Comparison of ENCODE assay signal across 8 cellular contexts in the genomic region with DNA sequence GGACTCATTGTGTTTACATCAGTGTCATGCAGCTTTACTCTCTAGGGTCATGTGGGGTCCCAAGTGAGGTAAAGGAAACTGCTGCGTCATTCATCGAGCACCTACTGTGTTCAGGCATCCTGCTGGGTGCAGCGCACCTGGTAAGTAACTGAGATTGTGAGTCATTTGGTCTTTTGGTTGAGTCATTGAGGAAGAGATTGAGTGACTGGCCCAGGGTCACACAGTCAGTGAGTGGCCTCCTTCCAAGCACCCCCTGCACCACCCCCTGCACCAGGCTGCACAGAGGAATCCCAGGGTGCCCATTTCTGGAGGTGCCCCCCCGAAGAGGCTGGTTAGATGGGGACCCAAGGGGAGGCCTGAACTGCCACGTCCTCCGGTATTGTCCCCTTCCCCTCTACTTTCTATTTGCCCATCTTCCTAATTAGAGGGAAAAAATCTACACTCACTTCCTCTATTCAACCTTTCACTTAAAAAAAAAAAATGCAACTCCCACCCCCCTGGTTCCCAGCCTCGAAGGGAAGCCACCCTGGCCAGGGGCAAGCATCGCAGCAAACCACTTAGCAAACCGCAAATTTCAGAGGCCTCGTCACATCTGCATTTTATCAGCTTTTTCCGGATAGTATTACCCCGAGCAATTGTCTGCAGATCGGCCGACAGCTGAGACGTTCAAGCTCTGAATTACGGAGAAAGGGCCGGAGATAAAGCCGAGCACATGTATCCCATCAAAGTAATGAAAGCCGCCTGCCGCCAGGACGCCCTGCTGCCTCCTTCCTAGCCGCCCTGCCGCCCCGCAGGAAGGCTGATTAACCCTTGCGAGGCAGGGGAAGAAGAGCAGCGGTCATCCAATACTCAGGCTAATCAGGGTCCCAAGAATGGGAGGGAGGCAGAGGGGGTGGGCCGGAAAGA.
DNase-seq lines count a peak whose midpoint lies in the region; ATAC-seq and TF ChIP-seq lines count a peak whose summit lies in the region.

No MANE protein-coding gene starts in this region.

- H3K9me2 ChIP-seq in Karpas-422 (replicated peaks; ENCODE audit: insufficient read depth, low read length) = no peaks in the 10 kb centered on the region

- H4K20me1 ChIP-seq in Karpas-422 (ENCODE audit: insufficient read depth, low read depth, low read length) = peaks cover 7% of the 10 kb centered on the region; the same call in 1 of the 2 replicates

- H3K27ac ChIP-seq in Karpas-422 (ENCODE audit: low read length) = no peak overlapping the region

- H3K9me3 Mint-ChIP-seq in activated T-helper 17 cell treated with anti-CD3 and anti-CD28 coated beads, Interleukin-2, amount 50 U/mL, for 72 hours = no peaks in the 10 kb centered on the region
- peaks cover 4% of the 10 kb centered on the region for H3K9me3 Mint-ChIP-seq in nephron

- no peaks in the 10 kb centered on the region for H3K9me3 ChIP-seq in Karpas-422 (ENCODE audit: low read length)

- ATAC-seq in GM21423 (IDR thresholded peaks at IDR 0.05; ENCODE audit: unreplicated experiment) (peak; percentile 85), HG03521 (IDR thresholded peaks at IDR 0.05; ENCODE audit: unreplicated experiment) (peak; percentile 90)
- ATAC-seq in activated T-helper 17 cell treated with anti-CD3 and anti-CD28 coated beads, Interleukin-2, amount 50 U/mL, for 72 hours (replicated peaks) = peak; percentile 98

- no peaks in the 10 kb centered on the region for H3K27me3 ChIP-seq in Karpas-422 (ENCODE audit: low read length)

- no peak overlapping the region for H3K4me2 ChIP-seq in Karpas-422 (ENCODE audit: low read depth, low read length, poor library complexity, severe bottlenecking)

- TF ChIP-seq CTCF in GM10266 (IDR thresholded peaks at IDR 0.05; ENCODE audit: control insufficient read depth, insufficient read depth, low read depth, missing control alignments) = no peak
- TF ChIP-seq CTCF in nephron (IDR thresholded peaks at IDR 0.05; ENCODE audit: unreplicated experiment in 3 of 3) = no peak

- no peaks in the 10 kb centered on the region for H3K79me2 ChIP-seq in Karpas-422 (ENCODE audit: low read length)

- no peak overlapping the region for H3K9ac ChIP-seq in Karpas-422 (ENCODE audit: low read length)

- peaks cover 5% of the 10 kb centered on the region for H3K36me3 Mint-ChIP-seq in activated T-helper 17 cell treated with anti-CD3 and anti-CD28 coated beads, Interleukin-2, amount 50 U/mL, for 72 hours (ENCODE audit: low read depth)
- peaks cover 6% of the 10 kb centered on the region for H3K36me3 Mint-ChIP-seq in nephron (ENCODE audit: low read depth)

- no peak overlapping the region for H3K4me3 ChIP-seq in Karpas-422 (ENCODE audit: low read length)

- peaks cover 9% of the 10 kb centered on the region for H3K27me3 Mint-ChIP-seq in activated T-helper 17 cell treated with anti-CD3 and anti-CD28 coated beads, Interleukin-2, amount 50 U/mL, for 72 hours
- H3K27me3 Mint-ChIP-seq in nephron (ENCODE audit: low read depth) = peaks cover 25% of the 10 kb centered on the region

- H3K4me1 Mint-ChIP-seq in activated T-helper 17 cell treated with anti-CD3 and anti-CD28 coated beads, Interleukin-2, amount 50 U/mL, for 72 hours = peaks cover 18% of the 10 kb centered on the region
- peaks cover 67% of the 10 kb centered on the region for H3K4me1 Mint-ChIP-seq in nephron

- peak overlapping the region; percentile 73 for H3K4me3 Mint-ChIP-seq in activated T-helper 17 cell treated with anti-CD3 and anti-CD28 coated beads, Interleukin-2, amount 50 U/mL, for 72 hours
- H3K4me3 Mint-ChIP-seq in nephron = peak overlapping the region; percentile 42 to 54 (median 53)

- H3K36me3 ChIP-seq in Karpas-422 (ENCODE audit: insufficient read depth, low read length) = no peaks in the 10 kb centered on the region

- H3K27ac Mint-ChIP-seq in activated T-helper 17 cell treated with anti-CD3 and anti-CD28 coated beads, Interleukin-2, amount 50 U/mL, for 72 hours = peak overlapping the region; percentile 66
- peak overlapping the region; percentile 81 to 89 (median 81) for H3K27ac Mint-ChIP-seq in nephron

- DNase-seq in GM10266 (ENCODE audit: extremely low spot score) (peak; percentile 73), Karpas-422 (no peak), RPMI8226 (no peak), activated gamma-delta T cell (lab: John Stamatoyannopoulos, UW) (no peak)

- no peaks in the 10 kb centered on the region for H3K4me1 ChIP-seq in Karpas-422 (ENCODE audit: low read length)

- H2AFZ ChIP-seq in Karpas-422 (ENCODE audit: low read length) = no peak overlapping the region
